Comparison of ENCODE assay signal across 32 cellular contexts in the genomic region with DNA sequence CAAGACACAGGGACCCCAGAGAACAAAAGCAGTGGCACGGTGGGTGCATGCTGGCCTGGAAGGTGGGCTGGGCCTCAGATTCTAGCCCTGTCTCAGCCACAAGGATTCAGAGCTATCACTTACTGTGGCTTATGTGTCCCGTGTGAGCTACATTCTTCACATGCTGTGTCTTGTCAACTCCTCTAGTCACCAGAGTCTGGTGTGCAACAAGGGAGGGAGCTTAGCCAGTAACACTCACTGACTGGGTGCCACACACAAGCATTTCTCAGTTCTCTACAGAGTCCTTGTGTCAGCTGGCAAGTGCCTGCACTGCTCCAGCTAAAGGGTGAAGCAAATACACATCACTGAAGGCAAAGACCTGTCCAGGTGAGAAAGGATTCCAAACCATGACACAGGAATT.
"Had no signal": no experiment of that assay in that cellular context is flagged by ENCODE, and none has a peak within 500 bp of the region (broad histone marks: within the 10 kb centered on the region; RNA-seq: fewer than 3 reads in every experiment).

No MANE protein-coding gene starts in this region.

- H3K4me3 Mint-ChIP-seq: activated B cell treated with CpG ODN at 0.5 μM for 24 hours; activated CD8-positive, alpha-beta T cell treated with anti-CD3 and anti-CD28 coated beads for 36 hours; activated naive CD8-positive, alpha-beta T cell; activated T-cell treated with anti-CD3 and anti-CD28 coated beads, Interleukin-2, amount 50 U/mL, for 4 hours; activated T-helper 17 cell treated with anti-CD3 and anti-CD28 coated beads, Interleukin-2, amount 50 U/mL, for 72 hours; T-helper 17 cell; T-helper 2 cell treated with Interferon-gamma antibody and Interleukin-4, amounts not matched to agents 5 μg/mL and 100 μg/mL, for 36 hours had no signal

- FAIRE-seq: astrocyte, endometrium, endothelial cell of umbilical vein, frontal cortex had no signal

- H3K9me3 ChIP-seq: colonic mucosa, esophagus squamous epithelium had no signal

- H3K4me3 ChIP-seq: colonic mucosa, esophagus squamous epithelium had no signal

- H3K36me3 ChIP-seq: brain microvascular endothelial cell, colonic mucosa, esophagus squamous epithelium, WERI-Rb-1 had no signal

- H3K27me3 ChIP-seq: brain microvascular endothelial cell, colonic mucosa, esophagus squamous epithelium had no signal

- H3K27ac ChIP-seq: brain microvascular endothelial cell, colonic mucosa, esophagus squamous epithelium, WERI-Rb-1 had no signal

- ATAC-seq: activated CD4-positive, CD25-positive, alpha-beta regulatory T cell treated with anti-CD3 and anti-CD28 coated beads, Interleukin-2, amount 50 U/mL, for 24 hours; activated CD8-positive, alpha-beta T cell treated with anti-CD3 and anti-CD28 coated beads for 36 hours; activated T-cell treated with anti-CD3 and anti-CD28 coated beads, Interleukin-2, amount 50 U/mL, for 4 hours; activated T-helper 17 cell treated with anti-CD3 and anti-CD28 coated beads, Interleukin-2, amount 50 U/mL, for 72 hours; T-helper 17 cell had no signal

- DNase-seq: activated B cell treated with CpG ODN at 0.5 μM for 24 hours; activated CD4-positive, alpha-beta T cell treated with anti-CD3 and anti-CD28 coated beads for 48 hours; activated CD4-positive, alpha-beta T cell treated with anti-CD3 and anti-CD28 coated beads, Interleukin-2, amount 50 U/mL, for 1 hour; activated CD4-positive, alpha-beta T cell treated with anti-CD3 and anti-CD28 coated beads, Interleukin-2, amount 50 U/mL, for 48 hours; activated CD8-positive, alpha-beta memory T cell treated with anti-CD3 and anti-CD28 coated beads for 24 hours; activated CD8-positive, alpha-beta T cell treated with anti-CD3 and anti-CD28 coated beads for 36 hours; activated effector memory CD4-positive, alpha-beta T cell treated with Interleukin-2 at 50 U/mL for 16 hours; activated gamma-delta T cell treated with Interleukin-2 at 50 U/mL for 16 hours; activated naive CD4-positive, alpha-beta T cell treated with anti-CD3 and anti-CD28 coated beads, Interleukin-2, amount 50 U/mL, for 16 hours; activated naive CD4-positive, alpha-beta T cell treated with Interleukin-2 at 50 U/mL for 16 hours; activated T-cell treated with anti-CD3 and anti-CD28 coated beads, Interleukin-2, amount 50 U/mL, for 4 hours; amniotic stem cell; anterior cingulate cortex; brain microvascular endothelial cell; caudate nucleus; cerebellar nuclear complex; colonic mucosa; effector CD8-positive, alpha-beta T cell; esophagus squamous epithelium; head of caudate nucleus; T-helper 1 cell; T-helper 17 cell; T1000; WERI-Rb-1 had no signal

- H3K27ac Mint-ChIP-seq: activated B cell treated with CpG ODN at 0.5 μM for 24 hours; activated CD8-positive, alpha-beta T cell treated with anti-CD3 and anti-CD28 coated beads for 36 hours; activated naive CD8-positive, alpha-beta T cell; activated T-helper 17 cell treated with anti-CD3 and anti-CD28 coated beads, Interleukin-2, amount 50 U/mL, for 72 hours; T-helper 17 cell; T-helper 2 cell treated with Interferon-gamma antibody and Interleukin-4, amounts not matched to agents 5 μg/mL and 100 μg/mL, for 36 hours had no signal

- H3K27me3 Mint-ChIP-seq: activated naive CD8-positive, alpha-beta T cell had no signal

- H3K4me1 ChIP-seq: colonic mucosa had no signal

- H3K9me3 Mint-ChIP-seq: activated B cell treated with CpG ODN at 0.5 μM for 24 hours; activated CD8-positive, alpha-beta T cell treated with anti-CD3 and anti-CD28 coated beads for 36 hours; activated T-cell treated with anti-CD3 and anti-CD28 coated beads, Interleukin-2, amount 50 U/mL, for 4 hours; T-helper 2 cell treated with Interferon-gamma antibody and Interleukin-4, amounts not matched to agents 5 μg/mL and 100 μg/mL, for 36 hours had no signal

- H3K4me1 Mint-ChIP-seq: activated B cell treated with CpG ODN at 0.5 μM for 24 hours; activated T-helper 17 cell treated with anti-CD3 and anti-CD28 coated beads, Interleukin-2, amount 50 U/mL, for 72 hours; T-helper 17 cell had no signal

- H3K36me3 Mint-ChIP-seq: activated naive CD8-positive, alpha-beta T cell had no signal
